In genomic region chr7:106570948-106571418, GRCh38 we compare ENCODE assay signal across 16 cellular contexts.
"Had no signal": no experiment of that assay in that cellular context is flagged by ENCODE, and none has a peak within 500 bp of the region (broad histone marks: within the 10 kb centered on the region; RNA-seq: fewer than 3 reads in every experiment).

No MANE protein-coding gene starts in this region.

- ATAC-seq: activated CD8-positive, alpha-beta T cell treated with anti-CD3 and anti-CD28 coated beads for 36 hours; activated T-cell treated with anti-CD3 and anti-CD28 coated beads, Interleukin-2, amount 50 U/mL, for 4 hours; gastrocnemius medialis; heart right ventricle; left cardiac atrium had no signal

- H3K27me3 ChIP-seq: brain microvascular endothelial cell, gastrocnemius medialis, neural progenitor cell, sigmoid colon, spleen, suprapubic skin had no signal

- H3K9me3 ChIP-seq: gastrocnemius medialis, heart right ventricle, sigmoid colon, spleen, suprapubic skin had no signal

- H3K9ac ChIP-seq: neural progenitor cell had no signal

- H3K27ac ChIP-seq: brain microvascular endothelial cell, gastrocnemius medialis, heart right ventricle, neural progenitor cell, sigmoid colon, spleen, suprapubic skin had no signal

- H3K36me3 ChIP-seq: brain microvascular endothelial cell, gastrocnemius medialis, heart right ventricle, neural progenitor cell, sigmoid colon, spleen, suprapubic skin had no signal

- H2AFZ ChIP-seq: neural progenitor cell had no signal

- H3K4me2 ChIP-seq: neural progenitor cell had no signal

- DNase-seq: activated B cell treated with CpG ODN at 0.5 μM for 24 hours; activated CD4-positive, alpha-beta T cell treated with anti-CD3 and anti-CD28 coated beads for 48 hours; activated CD8-positive, alpha-beta T cell treated with anti-CD3 and anti-CD28 coated beads for 36 hours; activated effector memory CD4-positive, alpha-beta T cell treated with anti-CD3 and anti-CD28 coated beads, Interleukin-2, amount 50 U/mL, for 16 hours; activated T-cell treated with anti-CD3 and anti-CD28 coated beads, Interleukin-2, amount 50 U/mL, for 4 hours; brain microvascular endothelial cell; effector memory CD4-positive, alpha-beta T cell; gastrocnemius medialis; heart right ventricle; left cardiac atrium; midbrain; sigmoid colon; spleen had no signal

- H3K4me3 ChIP-seq: gastrocnemius medialis, heart right ventricle, lung, neural progenitor cell, sigmoid colon, spleen, suprapubic skin had no signal
